ENCODE assay signal across 32 cellular contexts in the genomic region with DNA sequence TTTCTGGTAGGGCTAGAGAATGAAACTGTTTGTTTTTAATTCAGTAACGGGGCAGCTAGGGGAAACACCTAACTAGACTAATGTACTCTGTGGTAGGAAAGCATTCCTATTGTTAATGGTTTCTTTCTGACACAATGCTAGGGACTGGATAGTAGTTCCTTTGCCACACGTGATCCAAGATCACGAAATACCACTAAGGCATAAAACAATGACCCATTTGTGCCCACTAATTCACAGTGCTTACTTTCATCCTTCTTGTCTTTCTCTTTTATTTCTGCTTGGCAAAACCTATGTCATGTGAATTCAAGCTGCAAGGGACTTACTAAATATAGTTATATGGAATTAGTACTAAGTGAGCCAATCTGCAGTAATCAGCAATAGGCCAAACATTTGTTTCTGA.
"Had no signal": no experiment of that assay in that cellular context is flagged by ENCODE, and none has a peak within 500 bp of the region (broad histone marks: within the 10 kb centered on the region; RNA-seq: fewer than 3 reads in every experiment).

No MANE protein-coding gene starts in this region.

- H3K9me3 Mint-ChIP-seq: activated CD4-positive, alpha-beta T cell treated with anti-CD3 and anti-CD28 coated beads, Interleukin-2, amount 10 ng/mL, durations not matched to agents 7 days and 5 days; activated naive CD8-positive, alpha-beta T cell treated with anti-CD3 and anti-CD28 coated beads, Interleukin-2, amount 10 ng/mL, durations not matched to agents 7 days and 5 days; endodermal cell; WTC11 had no signal

- H3K27ac ChIP-seq: ascending aorta, brain microvascular endothelial cell, coronary artery, dorsolateral prefrontal cortex, gastrocnemius medialis, heart left ventricle, VCaP had no signal

- ATAC-seq: activated naive CD4-positive, alpha-beta T cell treated with anti-CD3 and anti-CD28 coated beads, Interleukin-2, amount 50 U/mL, for 72 hours; activated T-cell treated with anti-CD3 and anti-CD28 coated beads, Interleukin-2, amount 50 U/mL, for 72 hours; esophagus mucosa; gastrocnemius medialis; heart left ventricle; WTC11 had no signal

- H3K9me3 ChIP-seq: ascending aorta, gastrocnemius medialis, heart left ventricle had no signal

- H3K36me3 Mint-ChIP-seq: activated naive CD4-positive, alpha-beta T cell treated with anti-CD3 and anti-CD28 coated beads, Interleukin-2, amount 10 ng/mL, durations not matched to agents 7 days and 5 days; activated naive CD4-positive, alpha-beta T cell treated with anti-CD3 and anti-CD28 coated beads, Interleukin-2, amount 50 U/mL, for 72 hours; activated naive CD8-positive, alpha-beta T cell treated with anti-CD3 and anti-CD28 coated beads, Interleukin-2, amount 10 ng/mL, durations not matched to agents 7 days and 5 days; WTC11 had no signal

- H3K27me3 Mint-ChIP-seq: activated CD4-positive, alpha-beta memory T cell treated with anti-CD3 and anti-CD28 coated beads, Interleukin-2, amount 10 ng/mL, durations not matched to agents 7 days and 5 days; activated CD4-positive, alpha-beta T cell treated with anti-CD3 and anti-CD28 coated beads, Interleukin-2, amount 10 ng/mL, durations not matched to agents 7 days and 5 days; activated naive CD4-positive, alpha-beta T cell treated with anti-CD3 and anti-CD28 coated beads, Interleukin-2, amount 10 ng/mL, durations not matched to agents 7 days and 5 days; activated naive CD8-positive, alpha-beta T cell treated with anti-CD3 and anti-CD28 coated beads, Interleukin-2, amount 10 ng/mL, durations not matched to agents 7 days and 5 days; activated T-cell treated with anti-CD3 and anti-CD28 coated beads, Interleukin-2, amount 50 U/mL, for 24 hours; central memory CD8-positive, alpha-beta T cell; dendritic cell treated with granulocyte-macrophage colony-stimulating factor and Interleukin-4, amounts not matched to agents 40 ng/mL and 50 ng/mL, for 4 days had no signal

- H3K27ac Mint-ChIP-seq: activated CD4-positive, alpha-beta memory T cell treated with anti-CD3 and anti-CD28 coated beads, Interleukin-2, amount 10 ng/mL, durations not matched to agents 7 days and 5 days; activated CD4-positive, alpha-beta T cell treated with anti-CD3 and anti-CD28 coated beads, Interleukin-2, amount 10 ng/mL, durations not matched to agents 7 days and 5 days; activated naive CD4-positive, alpha-beta T cell treated with anti-CD3 and anti-CD28 coated beads, Interleukin-2, amount 10 ng/mL, durations not matched to agents 7 days and 5 days; activated naive CD4-positive, alpha-beta T cell treated with anti-CD3 and anti-CD28 coated beads, Interleukin-2, amount 50 U/mL, for 72 hours; activated naive CD8-positive, alpha-beta T cell treated with anti-CD3 and anti-CD28 coated beads, Interleukin-2, amount 10 ng/mL, durations not matched to agents 7 days and 5 days; activated T-cell treated with anti-CD3 and anti-CD28 coated beads, Interleukin-2, amount 50 U/mL, for 24 hours; activated T-cell treated with anti-CD3 and anti-CD28 coated beads, Interleukin-2, amount 50 U/mL, for 72 hours; dendritic cell treated with granulocyte-macrophage colony-stimulating factor and Interleukin-4, amounts not matched to agents 40 ng/mL and 50 ng/mL, for 4 days; endodermal cell; WTC11 had no signal

- DNase-seq: activated CD4-positive, alpha-beta memory T cell treated with anti-CD3 and anti-CD28 coated beads, Interleukin-2, amount 10 ng/mL, durations not matched to agents 7 days and 5 days; activated CD4-positive, alpha-beta T cell treated with anti-CD3 and anti-CD28 coated beads for 1 hour; activated CD4-positive, alpha-beta T cell treated with anti-CD3 and anti-CD28 coated beads for 4 hours; activated CD4-positive, alpha-beta T cell treated with anti-CD3 and anti-CD28 coated beads, Interleukin-2, amount 10 ng/mL, durations not matched to agents 7 days and 5 days; activated CD4-positive, alpha-beta T cell treated with anti-CD3 and anti-CD28 coated beads, Interleukin-2, amount 50 U/mL, for 4 hours; activated CD8-positive, alpha-beta memory T cell treated with anti-CD3 and anti-CD28 coated beads, Interleukin-2, amount 50 U/mL, for 48 hours; activated gamma-delta T cell; activated naive CD4-positive, alpha-beta T cell; activated naive CD4-positive, alpha-beta T cell treated with anti-CD3 and anti-CD28 coated beads, Interleukin-2, amount 10 ng/mL, durations not matched to agents 7 days and 5 days; activated naive CD8-positive, alpha-beta T cell treated with anti-CD3 and anti-CD28 coated beads, Interleukin-2, amount 10 ng/mL, durations not matched to agents 7 days and 5 days; activated T-cell treated with anti-CD3 and anti-CD28 coated beads for 4 hours; activated T-cell treated with anti-CD3 and anti-CD28 coated beads, Interleukin-2, amount 50 U/mL, for 24 hours; activated T-cell treated with anti-CD3 and anti-CD28 coated beads, Interleukin-2, amount 50 U/mL, for 72 hours; brain microvascular endothelial cell; dorsolateral prefrontal cortex; effector memory CD4-positive, alpha-beta T cell; endodermal cell; foreskin fibroblast; gastrocnemius medialis; glutamatergic neuron; heart left ventricle; T-helper 2 cell had no signal

- H3K4me1 Mint-ChIP-seq: activated CD4-positive, alpha-beta memory T cell treated with anti-CD3 and anti-CD28 coated beads, Interleukin-2, amount 10 ng/mL, durations not matched to agents 7 days and 5 days; activated CD4-positive, alpha-beta T cell treated with anti-CD3 and anti-CD28 coated beads, Interleukin-2, amount 10 ng/mL, durations not matched to agents 7 days and 5 days; activated naive CD4-positive, alpha-beta T cell treated with anti-CD3 and anti-CD28 coated beads, Interleukin-2, amount 10 ng/mL, durations not matched to agents 7 days and 5 days; activated naive CD8-positive, alpha-beta T cell treated with anti-CD3 and anti-CD28 coated beads, Interleukin-2, amount 10 ng/mL, durations not matched to agents 7 days and 5 days; central memory CD8-positive, alpha-beta T cell; endodermal cell had no signal

- H3K36me3 ChIP-seq: ascending aorta, brain microvascular endothelial cell, gastrocnemius medialis, heart left ventricle had no signal

- H3K4me3 Mint-ChIP-seq: activated CD4-positive, alpha-beta memory T cell treated with anti-CD3 and anti-CD28 coated beads, Interleukin-2, amount 10 ng/mL, durations not matched to agents 7 days and 5 days; activated CD4-positive, alpha-beta T cell treated with anti-CD3 and anti-CD28 coated beads, Interleukin-2, amount 10 ng/mL, durations not matched to agents 7 days and 5 days; activated naive CD4-positive, alpha-beta T cell treated with anti-CD3 and anti-CD28 coated beads, Interleukin-2, amount 10 ng/mL, durations not matched to agents 7 days and 5 days; activated naive CD8-positive, alpha-beta T cell treated with anti-CD3 and anti-CD28 coated beads, Interleukin-2, amount 10 ng/mL, durations not matched to agents 7 days and 5 days; activated T-cell treated with anti-CD3 and anti-CD28 coated beads, Interleukin-2, amount 50 U/mL, for 24 hours; activated T-cell treated with anti-CD3 and anti-CD28 coated beads, Interleukin-2, amount 50 U/mL, for 72 hours; central memory CD8-positive, alpha-beta T cell; dendritic cell treated with granulocyte-macrophage colony-stimulating factor and Interleukin-4, amounts not matched to agents 40 ng/mL and 50 ng/mL, for 4 days; endodermal cell; WTC11 had no signal

- H3K27me3 ChIP-seq: ascending aorta, brain microvascular endothelial cell, dorsolateral prefrontal cortex, gastrocnemius medialis, heart left ventricle had no signal

- H3K4me3 ChIP-seq: ascending aorta, coronary artery, dorsolateral prefrontal cortex, gastrocnemius medialis, heart left ventricle had no signal

- H3K4me1 ChIP-seq: ascending aorta, gastrocnemius medialis, heart left ventricle had no signal

- FAIRE-seq: bronchial epithelial cell, TTC549 had no signal
